1 cellular context compared by ENCODE assay signal in the genomic region with DNA sequence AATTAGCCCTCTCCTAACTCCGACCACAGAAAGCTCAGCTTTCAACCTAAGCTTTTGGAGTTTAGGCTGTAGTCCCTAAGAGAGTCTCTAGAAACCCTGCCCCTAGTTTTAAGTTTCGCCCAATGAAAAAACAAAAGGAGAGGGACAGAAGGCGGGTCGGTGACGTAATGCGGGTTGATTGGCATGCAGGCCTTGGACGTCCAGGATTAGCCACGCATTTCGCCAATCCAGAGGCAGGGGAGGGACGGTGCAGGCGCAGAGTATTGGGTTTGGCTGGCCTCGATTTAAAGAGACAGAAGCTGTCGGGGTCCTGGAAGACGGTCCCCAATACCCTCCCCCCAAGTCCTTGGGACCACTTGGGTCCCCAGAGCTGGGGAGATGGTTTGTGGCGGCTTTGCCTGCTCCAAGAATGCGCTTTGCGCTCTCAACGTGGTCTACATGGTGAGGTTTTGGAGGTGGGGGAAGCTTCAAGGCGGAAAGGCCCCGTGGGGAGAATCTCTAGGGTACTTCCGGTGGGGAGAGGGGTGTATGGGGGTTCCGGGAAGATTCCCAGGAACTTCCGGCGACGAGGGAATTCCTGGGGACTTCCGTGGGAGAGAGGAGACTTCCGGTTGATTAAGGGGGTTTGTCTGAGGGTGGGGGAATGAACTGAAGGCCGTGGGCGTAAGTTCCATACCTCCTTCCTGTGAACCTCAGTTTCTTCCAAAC.
TF ChIP-seq lines count a peak whose summit lies in the region.

A gene with protein sequence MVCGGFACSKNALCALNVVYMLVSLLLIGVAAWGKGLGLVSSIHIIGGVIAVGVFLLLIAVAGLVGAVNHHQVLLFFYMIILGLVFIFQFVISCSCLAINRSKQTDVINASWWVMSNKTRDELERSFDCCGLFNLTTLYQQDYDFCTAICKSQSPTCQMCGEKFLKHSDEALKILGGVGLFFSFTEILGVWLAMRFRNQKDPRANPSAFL (plus strand): TSS at position 263 of the 708 bp plus-strand sequence. CDS start 116 bp downstream, at position 379.

TF ChIP-seq in HEK293, 187 proteins besides CTCF, POLR2A, EP300 and RAD21 (continued from another document):
- TF ChIP-seq BCL11A (tag by site-specific recombination; IDR thresholded peaks at IDR 0.05; ENCODE audit: low read depth): no peak
- peak; percentile 68 for TF ChIP-seq ZIC2 (tag by site-specific recombination; IDR thresholded peaks at IDR 0.05)
- TF ChIP-seq, protein P1, sequence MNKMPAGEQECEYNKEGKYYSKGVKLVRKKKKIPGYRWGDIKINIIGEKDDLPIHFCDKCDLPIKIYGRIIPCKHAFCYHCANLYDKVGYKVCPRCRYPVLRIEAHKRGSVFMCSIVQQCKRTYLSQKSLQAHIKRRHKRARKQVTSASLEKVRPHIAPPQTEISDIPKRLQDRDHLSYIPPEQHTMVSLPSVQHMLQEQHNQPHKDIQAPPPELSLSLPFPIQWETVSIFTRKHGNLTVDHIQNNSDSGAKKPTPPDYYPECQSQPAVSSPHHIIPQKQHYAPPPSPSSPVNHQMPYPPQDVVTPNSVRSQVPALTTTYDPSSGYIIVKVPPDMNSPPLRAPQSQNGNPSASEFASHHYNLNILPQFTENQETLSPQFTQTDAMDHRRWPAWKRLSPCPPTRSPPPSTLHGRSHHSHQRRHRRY (tag by site-specific recombination; IDR thresholded peaks at IDR 0.05): no peak
- TF ChIP-seq, protein P2, sequence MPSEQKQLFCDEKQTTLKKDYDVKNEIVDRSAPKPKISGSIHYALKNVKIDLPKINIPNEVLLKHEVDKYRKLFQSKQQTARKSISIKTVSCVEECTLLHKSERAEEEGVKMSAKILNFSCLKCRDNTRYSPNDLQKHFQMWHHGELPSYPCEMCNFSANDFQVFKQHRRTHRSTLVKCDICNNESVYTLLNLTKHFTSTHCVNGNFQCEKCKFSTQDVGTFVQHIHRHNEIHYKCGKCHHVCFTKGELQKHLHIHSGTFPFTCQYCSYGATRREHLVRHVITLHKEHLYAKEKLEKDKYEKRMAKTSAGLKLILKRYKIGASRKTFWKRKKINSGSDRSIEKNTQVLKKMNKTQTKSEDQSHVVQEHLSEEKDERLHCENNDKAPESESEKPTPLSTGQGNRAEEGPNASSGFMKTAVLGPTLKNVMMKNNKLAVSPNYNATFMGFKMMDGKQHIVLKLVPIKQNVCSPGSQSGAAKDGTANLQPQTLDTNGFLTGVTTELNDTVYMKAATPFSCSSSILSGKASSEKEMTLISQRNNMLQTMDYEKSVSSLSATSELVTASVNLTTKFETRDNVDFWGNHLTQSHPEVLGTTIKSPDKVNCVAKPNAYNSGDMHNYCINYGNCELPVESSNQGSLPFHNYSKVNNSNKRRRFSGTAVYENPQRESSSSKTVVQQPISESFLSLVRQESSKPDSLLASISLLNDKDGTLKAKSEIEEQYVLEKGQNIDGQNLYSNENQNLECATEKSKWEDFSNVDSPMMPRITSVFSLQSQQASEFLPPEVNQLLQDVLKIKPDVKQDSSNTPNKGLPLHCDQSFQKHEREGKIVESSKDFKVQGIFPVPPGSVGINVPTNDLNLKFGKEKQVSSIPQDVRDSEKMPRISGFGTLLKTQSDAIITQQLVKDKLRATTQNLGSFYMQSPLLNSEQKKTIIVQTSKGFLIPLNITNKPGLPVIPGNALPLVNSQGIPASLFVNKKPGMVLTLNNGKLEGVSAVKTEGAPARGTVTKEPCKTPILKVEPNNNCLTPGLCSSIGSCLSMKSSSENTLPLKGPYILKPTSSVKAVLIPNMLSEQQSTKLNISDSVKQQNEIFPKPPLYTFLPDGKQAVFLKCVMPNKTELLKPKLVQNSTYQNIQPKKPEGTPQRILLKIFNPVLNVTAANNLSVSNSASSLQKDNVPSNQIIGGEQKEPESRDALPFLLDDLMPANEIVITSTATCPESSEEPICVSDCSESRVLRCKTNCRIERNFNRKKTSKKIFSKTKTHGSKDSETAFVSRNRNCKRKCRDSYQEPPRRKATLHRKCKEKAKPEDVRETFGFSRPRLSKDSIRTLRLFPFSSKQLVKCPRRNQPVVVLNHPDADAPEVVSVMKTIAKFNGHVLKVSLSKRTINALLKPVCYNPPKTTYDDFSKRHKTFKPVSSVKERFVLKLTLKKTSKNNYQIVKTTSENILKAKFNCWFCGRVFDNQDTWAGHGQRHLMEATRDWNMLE (tag by site-specific recombination; conservative IDR thresholded peaks at IDR 0.05; ENCODE audit: low read depth): peak; percentile 95
- TF ChIP-seq SP3 (tag by site-specific recombination; IDR thresholded peaks at IDR 0.05): peak; percentile 82; the same call in 1 of the 2 replicates
- peak; percentile 61 for TF ChIP-seq EGR2 (tag by site-specific recombination; IDR thresholded peaks at IDR 0.05; ENCODE audit: low read depth)
- TF ChIP-seq ZNF324 (tag by site-specific recombination; IDR thresholded peaks at IDR 0.05): peak; percentile 41; the same call in 1 of the 2 replicates
